Comparison of ENCODE assay signal across 8 cellular contexts in genomic region chr5:135033026-135033861, GRCh38. TPM values are rescaled to one million over a fixed set of nuclear protein-coding genes. Genes with fewer than 3 reads are reported as not detected.
DNase-seq lines count a peak whose midpoint lies in the region; ATAC-seq and TF ChIP-seq lines count a peak whose summit lies in the region.

No MANE protein-coding gene starts in this region.

- H3F3A ChIP-seq in OCI-LY1 (ENCODE audit: insufficient read depth, low read length), result no peaks in the 10 kb centered on the region; the same call in 1 of the 2 replicates

- WGBS in ectodermal cell, 2 experiments, result 1% methylated on average over 88 of the region's 88 CpGs

- H3K27ac ChIP-seq in OCI-LY1 (ENCODE audit: low read depth, low read length, poor library complexity, severe bottlenecking), result peak overlapping the region; percentile 68
- no peak overlapping the region for H3K27ac ChIP-seq in ectodermal cell (ENCODE audit: insufficient read depth, low read depth, low read length, poor library complexity, severe bottlenecking)

- H2AFZ ChIP-seq in OCI-LY1 (ENCODE audit: low read length), result no peak overlapping the region

- peak overlapping the region in 1 of 3 experiments; percentile 65 for H3K27ac Mint-ChIP-seq in nephron

- H3K36me3 Mint-ChIP-seq in nephron (ENCODE audit: low read depth), result peaks cover 4% of the 10 kb centered on the region

- peaks cover 28% of the 10 kb centered on the region for H3K4me1 Mint-ChIP-seq in nephron

- H3K9me3 Mint-ChIP-seq in nephron, result peaks cover 3% of the 10 kb centered on the region

- peaks cover 90% of the 10 kb centered on the region for H3K27me3 Mint-ChIP-seq in nephron (ENCODE audit: low read depth)

- no peak for ATAC-seq in HG02885 (IDR thresholded peaks at IDR 0.05; ENCODE audit: poor library complexity, unreplicated experiment)
- ATAC-seq in GM18861 (IDR thresholded peaks at IDR 0.05; ENCODE audit: unreplicated experiment), result no peak

- peak; percentile 13 for DNase-seq in ACHN
- peak; percentile 26 for DNase-seq in GM12865 (ENCODE audit: low read depth)
- no peak for DNase-seq in OCI-M2 (lab: John Stamatoyannopoulos, UW; ENCODE audit: unreplicated experiment)

- peak overlapping the region; percentile 98 for H3K9ac ChIP-seq in OCI-LY1 (ENCODE audit: low read length)

- H3K9me2 ChIP-seq in OCI-LY1 (ENCODE audit: low read depth, low read length), result no peaks in the 10 kb centered on the region

- no peaks in the 10 kb centered on the region for H3K27me3 ChIP-seq in OCI-LY1 (ENCODE audit: insufficient read depth, low read length)
- peaks cover 100% of the 10 kb centered on the region for H3K27me3 ChIP-seq in ectodermal cell (ENCODE audit: control insufficient read depth, insufficient read depth, low read length, poor library complexity, severe bottlenecking)

- H3K36me3 ChIP-seq in OCI-LY1 (ENCODE audit: insufficient read depth, low read length) (peaks cover 20% of the 10 kb centered on the region), ectodermal cell (ENCODE audit: control insufficient read depth, insufficient read depth, low read length) (no peaks in the 10 kb centered on the region)

- in situ Hi-C loops in ACHN (cut with HindIII; ENCODE audit: low pct_ligation_motif_present, low pct_unique_long_range_greater_than_20kb, low sequenced_read_pairs), result no loop called here

- TF ChIP-seq CTCF in GM12865 (IDR thresholded peaks at IDR 0.05; ENCODE audit: insufficient read depth, low read depth, low read length, missing control alignments) (no peak), OCI-LY1 (IDR thresholded peaks at IDR 0.05; ENCODE audit: low read length) (no peak), nephron (IDR thresholded peaks at IDR 0.05; ENCODE audit: unreplicated experiment in 3 of 3) (no peak)

- H3K4me2 ChIP-seq in OCI-LY1 (ENCODE audit: low read length), result peak overlapping the region; percentile 87

- no peaks in the 10 kb centered on the region for H4K20me1 ChIP-seq in OCI-LY1 (ENCODE audit: insufficient read depth, low read length)

- H3K4me3 ChIP-seq in GM12865 (ENCODE audit: low read depth, low read length), result peak overlapping the region; percentile 50
- H3K4me3 ChIP-seq in OCI-LY1 (ENCODE audit: low read depth, low read length, poor library complexity, severe bottlenecking), result peak overlapping the region; percentile 98
- peak overlapping the region; percentile 31 for H3K4me3 ChIP-seq in ectodermal cell (ENCODE audit: insufficient read depth, low read depth, low read length)

- H3K9me3 ChIP-seq in OCI-LY1 (ENCODE audit: low read length), result no peaks in the 10 kb centered on the region
- no peaks in the 10 kb centered on the region for H3K9me3 ChIP-seq in ectodermal cell (ENCODE audit: control insufficient read depth, low read length)

- H3K4me3 Mint-ChIP-seq in nephron, result peak overlapping the region; percentile 81 to 86 (median 85)

- H3K4me1 ChIP-seq in OCI-LY1 (ENCODE audit: insufficient read depth, low read length, severe bottlenecking) (peaks cover 28% of the 10 kb centered on the region), ectodermal cell (ENCODE audit: control insufficient read depth, insufficient read depth, low read length) (peaks cover 32% of the 10 kb centered on the region)

- H3K79me2 ChIP-seq in OCI-LY1 (ENCODE audit: insufficient read depth, low read length), result peaks cover 39% of the 10 kb centered on the region

RNA-seq across cellular contexts. Expression of gene PITX1, which starts 0.8 kb away (rescaled TPM):
- 0.26 TPM for polyA plus RNA-seq in ectodermal cell (2013, experiment 1 of 4)
- 0.34 TPM for polyA plus RNA-seq in ectodermal cell (2013, experiment 2 of 4)
- polyA plus RNA-seq in ectodermal cell (2013, experiment 3 of 4), result 1.2 TPM
- 0.53 TPM for polyA plus RNA-seq in ectodermal cell (2013, experiment 4 of 4)

Comparison
In these comparisons a context has a peak if more than half of its experiments do, and no peak if none do; other contexts are left out.
1. H3K4me3 ChIP-seq: peak in every context shown above with its lines; median percentile 98 in OCI-LY1; 50 in GM12865; 31 in ectodermal cell.